In the genomic region with DNA sequence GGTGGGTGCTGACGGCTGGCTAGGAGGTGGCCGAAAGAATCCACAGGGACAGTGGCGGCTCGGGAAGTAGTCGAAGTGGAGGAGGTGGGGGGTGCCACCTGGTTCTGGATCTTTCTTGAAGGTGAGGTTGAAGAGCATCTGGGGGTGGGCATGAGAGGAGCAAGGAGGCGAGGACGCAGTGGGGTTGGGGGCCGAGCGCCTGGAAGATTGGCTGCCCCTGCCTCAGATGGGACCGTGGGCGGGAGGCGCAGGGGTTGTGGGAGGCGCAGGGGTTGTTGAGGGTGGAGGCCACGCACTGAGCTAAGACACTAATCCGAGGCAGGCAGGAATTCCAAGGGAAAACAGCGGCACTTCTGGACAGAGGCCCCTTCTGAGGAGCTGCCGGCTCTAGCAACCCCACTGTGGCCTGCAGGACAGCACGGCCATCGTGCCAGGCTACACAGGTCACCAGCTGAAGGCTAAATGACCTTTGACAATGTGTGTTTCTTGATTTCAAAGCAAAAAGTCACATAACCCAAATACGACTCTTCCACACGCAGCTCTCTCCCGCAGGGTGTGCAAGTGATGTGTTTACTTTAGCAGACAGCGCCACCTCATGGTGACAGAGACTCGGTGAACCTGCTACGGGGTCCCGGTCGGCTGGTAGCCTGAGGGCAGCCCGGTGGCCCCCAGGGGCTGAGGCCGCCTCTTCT, we compare ENCODE assay signal across 8 cellular contexts. TPM values are rescaled to one million over a fixed set of nuclear protein-coding genes. Genes with fewer than 3 reads are reported as not detected.
DNase-seq lines count a peak whose midpoint lies in the region; ATAC-seq, FAIRE-seq and TF ChIP-seq lines count a peak whose summit lies in the region.

No MANE protein-coding gene starts in this region.

- H3K36me3 ChIP-seq in lower lobe of right lung: peaks cover 20% of the 10 kb centered on the region

- peak; percentile 80 for TF ChIP-seq CTCF in lower lobe of right lung (IDR thresholded peaks at IDR 0.05)

- peak; percentile 37 for FAIRE-seq in A204.1 (lab: Jason Lieb, UNC)
- peak; percentile 87 for FAIRE-seq in GM19239 (lab: Jason Lieb, UNC)

- H3K9me3 ChIP-seq in lower lobe of right lung: no peaks in the 10 kb centered on the region

- no peaks in the 10 kb centered on the region for H3K27me3 ChIP-seq in lower lobe of right lung (ENCODE audit: low read depth)

- H3K4me1 ChIP-seq in lower lobe of right lung: peaks cover 13% of the 10 kb centered on the region

- H3K4me3 ChIP-seq in lower lobe of right lung: no peak overlapping the region

- ATAC-seq in lower lobe of right lung: peak; percentile 84 to 85

- intact Hi-C loops in lower lobe of right lung (cut with DNase I): no loop called here

- DNase-seq in GM19239 (ENCODE audit: insufficient read length, low spot score) (peak; percentile 75), NCI-H510A treated with DMSO at 0.1 percent for 48 hours (lab: John Stamatoyannopoulos, UW) (peak; percentile 87), dermis microvascular lymphatic vessel endothelial cell (ENCODE audit: low read depth in 2 of 2) (peak; percentile 81 to 84), lower lobe of right lung (peak; percentile 75), cerebellar nuclear complex (lab: John Stamatoyannopoulos, UW) (no peak)
- DNase-seq in activated CD4-positive, alpha-beta T cell treated with anti-CD3 and anti-CD28 coated beads, Interleukin-2, amount 50 U/mL, for 1 hour: peak; percentile 79
- DNase-seq in stimulated activated CD4-positive, alpha-beta T cell treated with anti-CD3 and anti-CD28 coated beads, TNF-alpha, amount 100 ng/mL, for 48 hours (ENCODE audit: low read depth in 3 of 3): peak; percentile 62 to 81 (median 64)

- peak overlapping the region; percentile 32 for H3K27ac ChIP-seq in lower lobe of right lung

RNA-seq across cellular contexts. Expression of gene RANBP3, which starts 44.1 kb away (rescaled TPM):
- total RNA-seq in dermis microvascular lymphatic vessel endothelial cell (20.0 and 29.6 TPM in 2 replicates), lower lobe of right lung (70.8 TPM)

Comparison
In these comparisons a context has a peak if more than half of its experiments do, and no peak if none do; other contexts are left out.
1. DNase-seq: peak in GM19239 (single experiment), NCI-H510A treated with DMSO at 0.1 percent for 48 hours (single experiment), activated CD4-positive, alpha-beta T cell treated with anti-CD3 and anti-CD28 coated beads, Interleukin-2, amount 50 U/mL, for 1 hour (single experiment), dermis microvascular lymphatic vessel endothelial cell (2 of 2), lower lobe of right lung (single experiment) and stimulated activated CD4-positive, alpha-beta T cell treated with anti-CD3 and anti-CD28 coated beads, TNF-alpha, amount 100 ng/mL, for 48 hours (3 of 3); none in cerebellar nuclear complex (0 of 2).